18 cellular contexts compared by ENCODE assay signal in genomic region chr12:128808651-128809050, GRCh38. TPM values are rescaled to one million over a fixed set of nuclear protein-coding genes. Genes with fewer than 3 reads are reported as not detected.
"Had no signal": no experiment of that assay in that cellular context is flagged by ENCODE, and none has a peak within 500 bp of the region (broad histone marks: within the 10 kb centered on the region; RNA-seq: fewer than 3 reads in every experiment).

No MANE protein-coding gene starts in this region.

- ATAC-seq: activated T-cell treated with anti-CD3 and anti-CD28 coated beads, Interleukin-2, amount 50 U/mL, for 4 hours; foreskin keratinocyte; left lobe of liver; upper lobe of right lung had no signal

- H3K4me3 ChIP-seq: colonic mucosa, upper lobe of right lung had no signal

- H3K36me3 ChIP-seq: colonic mucosa had no signal

- FAIRE-seq: kidney, small intestine had no signal

- H3K4me1 ChIP-seq: colonic mucosa, foreskin keratinocyte had no signal

- H3K27ac ChIP-seq: brain microvascular endothelial cell, colonic mucosa, foreskin keratinocyte, upper lobe of right lung had no signal

- H3K9me3 ChIP-seq: colonic mucosa, upper lobe of right lung had no signal

- DNase-seq: activated CD4-positive, alpha-beta T cell treated with anti-CD3 and anti-CD28 coated beads, Interleukin-2, amount 10 ng/mL, durations not matched to agents 24 days and 14 days; activated CD8-positive, alpha-beta memory T cell treated with anti-CD3 and anti-CD28 coated beads, Interleukin-2, amount 50 U/mL, for 4 hours; activated naive CD4-positive, alpha-beta T cell treated with anti-CD3 and anti-CD28 coated beads for 36 hours; activated T-cell treated with anti-CD3 and anti-CD28 coated beads, Interleukin-2, amount 50 U/mL, for 4 hours; anterior cingulate cortex; brain microvascular endothelial cell; colonic mucosa; foreskin keratinocyte; kidney; mammary epithelial cell; small intestine; stimulated activated CD4-positive, alpha-beta T cell treated with anti-CD3 and anti-CD28 coated beads, Interleukin-15, amount 100 ng/mL, for 24 hours; stimulated activated CD4-positive, alpha-beta T cell treated with anti-CD3 and anti-CD28 coated beads, Interleukin-2, amount 100 ng/mL, for 48 hours; T1000; upper lobe of right lung had no signal

- H3K27me3 ChIP-seq: brain microvascular endothelial cell, colonic mucosa, foreskin keratinocyte, upper lobe of right lung had no signal

RNA-seq across cellular contexts. Expression of gene GLT1D1, which starts 44.6 kb away (rescaled TPM):
- total RNA-seq: activated naive CD4-positive, alpha-beta T cell treated with anti-CD3 and anti-CD28 coated beads for 36 hours; foreskin keratinocyte; mammary epithelial cell; myocyte had no signal
- polyA plus RNA-seq: fibroblast of lung, foreskin keratinocyte, mammary epithelial cell had no signal
